ENCODE assay signal across 24 cellular contexts in the genomic region with DNA sequence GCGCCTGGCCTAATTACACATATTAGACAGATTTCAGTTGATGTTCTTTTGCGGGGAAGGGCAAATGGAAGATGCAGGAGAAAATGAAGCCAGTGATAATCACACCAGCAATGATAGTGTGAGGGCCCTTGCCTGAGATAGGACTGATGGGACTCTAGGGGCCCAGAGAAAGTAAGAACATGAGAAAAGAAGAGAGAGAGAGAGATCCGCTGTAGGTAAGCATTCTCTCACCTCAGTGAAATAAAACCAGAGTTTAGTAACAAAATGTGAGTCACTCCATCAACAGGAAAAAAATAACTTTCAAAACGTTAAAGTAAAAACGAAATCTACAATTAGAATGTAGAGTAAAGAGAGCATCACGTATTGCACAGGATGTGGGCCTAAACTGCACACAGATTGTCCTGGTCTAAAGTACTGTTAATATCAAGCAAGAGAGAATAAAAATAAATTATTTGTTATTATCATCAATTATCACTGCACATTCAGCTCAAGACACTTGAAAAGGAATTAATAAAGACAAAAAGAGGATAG. TPM values are rescaled to one million over a fixed set of nuclear protein-coding genes. Genes with fewer than 3 reads are reported as not detected.
"Had no signal": no experiment of that assay in that cellular context is flagged by ENCODE, and none has a peak within 500 bp of the region (broad histone marks: within the 10 kb centered on the region; RNA-seq: fewer than 3 reads in every experiment).

No MANE protein-coding gene starts in this region.

- DNase-seq: cortex of kidney; effector CD8-positive, alpha-beta T cell; heart left ventricle; hypothalamus; kidney glomerular epithelial cell; mesendoderm; naive B cell; occipital lobe; pancreas; right cardiac atrium; small intestine; stimulated activated CD4-positive, alpha-beta T cell treated with anti-CD3 and anti-CD28 coated beads, Interleukin-2, amount 100 ng/mL, for 48 hours; tibial artery; upper lobe of right lung had no signal

- FAIRE-seq: frontal cortex, islet of Langerhans, pancreas, small intestine had no signal

- H3K36me3 Mint-ChIP-seq: stimulated activated memory B cell treated with anti-CD40 and anti-IgM and Interleukin-4, amounts not matched to agents 10 μg/mL and 1 μg/mL and 100 μg/mL, for 72 hours had no signal

- ATAC-seq: heart left ventricle; pancreas; right cardiac atrium; stimulated activated memory B cell treated with anti-CD40 and anti-IgM and Interleukin-4, amounts not matched to agents 10 μg/mL and 1 μg/mL and 100 μg/mL, for 72 hours; upper lobe of right lung had no signal

- H3K36me3 ChIP-seq: heart left ventricle, pancreas, tibial artery, upper lobe of right lung had no signal

- H3K4me3 Mint-ChIP-seq: naive B cell; nephron; stimulated activated memory B cell treated with anti-CD40 and anti-IgM and Interleukin-4, amounts not matched to agents 10 μg/mL and 1 μg/mL and 100 μg/mL, for 72 hours; stimulated activated naive CD8-positive, alpha-beta T cell treated with anti-CD3 and anti-CD28 coated beads, Interleukin-15, Interleukin-2, amounts not matched to agents 100 ng/mL and 50 ng/mL, for 24 hours had no signal

- H3K27ac ChIP-seq: dorsolateral prefrontal cortex, heart left ventricle, pancreas, tibial artery, upper lobe of right lung had no signal

- H3K9me3 ChIP-seq: pancreas, tibial artery, upper lobe of right lung had no signal

- H3K27ac Mint-ChIP-seq: progenitor cell of endocrine pancreas; stimulated activated memory B cell treated with anti-CD40 and anti-IgM and Interleukin-4, amounts not matched to agents 10 μg/mL and 1 μg/mL and 100 μg/mL, for 72 hours; stimulated activated naive CD8-positive, alpha-beta T cell treated with anti-CD3 and anti-CD28 coated beads, Interleukin-15, Interleukin-2, amounts not matched to agents 100 ng/mL and 50 ng/mL, for 24 hours had no signal

- H3K9me3 Mint-ChIP-seq: nephron; stimulated activated naive CD8-positive, alpha-beta T cell treated with anti-CD3 and anti-CD28 coated beads, Interleukin-15, Interleukin-2, amounts not matched to agents 100 ng/mL and 50 ng/mL, for 24 hours had no signal

- H3K4me1 ChIP-seq: pancreas, tibial artery, upper lobe of right lung had no signal

- H3K4me1 Mint-ChIP-seq: naive B cell; stimulated activated memory B cell treated with anti-CD40 and anti-IgM and Interleukin-4, amounts not matched to agents 10 μg/mL and 1 μg/mL and 100 μg/mL, for 72 hours had no signal

- H3K27me3 ChIP-seq: pancreas had no signal

- H3K4me3 ChIP-seq: dorsolateral prefrontal cortex, heart left ventricle, pancreas, tibial artery, upper lobe of right lung had no signal

RNA-seq across cellular contexts. Expression of a gene that starts 6.8 kb away (rescaled TPM):
- total RNA-seq: fibroblast of lung, frontal cortex, glomerular endothelial cell, lung microvascular endothelial cell had no signal
- polyA plus RNA-seq: fibroblast of lung had no signal

RNA-seq across cellular contexts. Expression of a gene that starts 23.2 kb away (rescaled TPM):
- total RNA-seq: glomerular endothelial cell had no signal
